10 cellular contexts compared by ENCODE assay signal in genomic region chr16:87952751-87953150, GRCh38. TPM values are rescaled to one million over a fixed set of nuclear protein-coding genes. Genes with fewer than 3 reads are reported as not detected.
DNase-seq lines count a peak whose midpoint lies in the region; ATAC-seq, FAIRE-seq and TF ChIP-seq lines count a peak whose summit lies in the region.
"Had no signal": no experiment of that assay in that cellular context is flagged by ENCODE, and none has a peak within 500 bp of the region (broad histone marks: within the 10 kb centered on the region; RNA-seq: fewer than 3 reads in every experiment).

No MANE protein-coding gene starts in this region.

- H3K27me3 ChIP-seq in keratinocyte (ENCODE audit: control insufficient read depth, extremely low read depth, insufficient read depth, low read length) (no peaks in the 10 kb centered on the region), subcutaneous abdominal adipose tissue (ENCODE audit: control insufficient read depth in 5 of 5, insufficient read depth in 4 of 5, low read length in 5 of 5) (no peaks in the 10 kb centered on the region)

- FAIRE-seq in keratinocyte (lab: Jason Lieb, UNC) = no peak

- no peak for TF ChIP-seq CTCF in keratinocyte (optimal IDR thresholded peaks at IDR 0.05 in 1 of 3, IDR thresholded peaks at IDR 0.05 in 1 of 3, conservative IDR thresholded peaks at IDR 0.05 in 1 of 3; ENCODE audit: extremely low read depth in 1 of 3, insufficient read depth in 2 of 3, low read length in 3 of 3)

- H3K9ac ChIP-seq in keratinocyte (ENCODE audit: control insufficient read depth, extremely low read depth, insufficient read depth, low read length) (peak overlapping the region; percentile 94), subcutaneous abdominal adipose tissue (ENCODE audit: low read length in 5 of 5) (peak overlapping the region in 2 of 5 donors; percentile 93 to 95)

- peaks cover 77% of the 10 kb centered on the region for H3K4me1 Mint-ChIP-seq in activated CD8-positive, alpha-beta memory T cell treated with anti-CD3 and anti-CD28 coated beads, Interleukin-2, amount 10 ng/mL, durations not matched to agents 7 days and 5 days
- peaks cover 57% of the 10 kb centered on the region for H3K4me1 Mint-ChIP-seq in activated T-helper 2 cell treated with anti-CD3 and anti-CD28 coated beads, Interferon-gamma antibody, Interleukin-2, Interleukin-4, amounts not matched to agents 10 μg/mL and 5 μg/mL and 100 μg/mL, durations not matched to agents 14 hours and 24 hours and 36 hours (ENCODE audit: low read depth)

- H3K9me3 ChIP-seq in keratinocyte (ENCODE audit: control insufficient read depth, low read depth, low read length) (no peaks in the 10 kb centered on the region), subcutaneous abdominal adipose tissue (ENCODE audit: control insufficient read depth in 5 of 5, low read length in 5 of 5) (no peaks in the 10 kb centered on the region)

- no peaks in the 10 kb centered on the region for H4K20me1 ChIP-seq in keratinocyte (ENCODE audit: control insufficient read depth, extremely low read depth, insufficient read depth, low read length)

- H3K36me3 Mint-ChIP-seq in activated CD8-positive, alpha-beta memory T cell treated with anti-CD3 and anti-CD28 coated beads, Interleukin-2, amount 10 ng/mL, durations not matched to agents 7 days and 5 days = peaks cover 25% of the 10 kb centered on the region
- peaks cover 40% of the 10 kb centered on the region for H3K36me3 Mint-ChIP-seq in activated T-helper 2 cell treated with anti-CD3 and anti-CD28 coated beads, Interferon-gamma antibody, Interleukin-2, Interleukin-4, amounts not matched to agents 10 μg/mL and 5 μg/mL and 100 μg/mL, durations not matched to agents 14 hours and 24 hours and 36 hours (ENCODE audit: low read depth)

- ATAC-seq in activated CD8-positive, alpha-beta memory T cell treated with anti-CD3 and anti-CD28 coated beads, Interleukin-2, amount 10 ng/mL, durations not matched to agents 7 days and 5 days = no peak
- ATAC-seq in HG02588 (IDR thresholded peaks at IDR 0.05; ENCODE audit: unreplicated experiment) = no peak

- peak overlapping the region; percentile 86 for H3K4me2 ChIP-seq in keratinocyte (ENCODE audit: control insufficient read depth, extremely low read depth, insufficient read depth, low read depth, low read length)

- no peak overlapping the region for H2AFZ ChIP-seq in keratinocyte (ENCODE audit: control insufficient read depth, low read length)

- peak overlapping the region; percentile 89 for H3K4me3 Mint-ChIP-seq in activated CD8-positive, alpha-beta memory T cell treated with anti-CD3 and anti-CD28 coated beads, Interleukin-2, amount 10 ng/mL, durations not matched to agents 7 days and 5 days
- H3K4me3 Mint-ChIP-seq in activated T-helper 2 cell treated with anti-CD3 and anti-CD28 coated beads, Interferon-gamma antibody, Interleukin-2, Interleukin-4, amounts not matched to agents 10 μg/mL and 5 μg/mL and 100 μg/mL, durations not matched to agents 14 hours and 24 hours and 36 hours (ENCODE audit: low read depth) = peak overlapping the region; percentile 87

- H3K36me3 ChIP-seq in keratinocyte (ENCODE audit: control insufficient read depth in 2 of 2, extremely low read depth in 1 of 2, insufficient read depth in 2 of 2, low read length in 2 of 2) (peaks cover 19 to 24% of the 10 kb centered on the region in 2 experiments), subcutaneous abdominal adipose tissue (ENCODE audit: control insufficient read depth in 5 of 5, insufficient read depth in 5 of 5, low read length in 5 of 5) (peaks cover 0 to 12% (median 6%) of the 10 kb centered on the region in 5 donors)

- no peaks in the 10 kb centered on the region for H3K27me3 Mint-ChIP-seq in activated CD8-positive, alpha-beta memory T cell treated with anti-CD3 and anti-CD28 coated beads, Interleukin-2, amount 10 ng/mL, durations not matched to agents 7 days and 5 days
- H3K27me3 Mint-ChIP-seq in activated T-helper 2 cell treated with anti-CD3 and anti-CD28 coated beads, Interferon-gamma antibody, Interleukin-2, Interleukin-4, amounts not matched to agents 10 μg/mL and 5 μg/mL and 100 μg/mL, durations not matched to agents 14 hours and 24 hours and 36 hours (ENCODE audit: low read depth) = no peaks in the 10 kb centered on the region

- H3K4me3 ChIP-seq in keratinocyte (ENCODE audit: control insufficient read depth in 2 of 3, extremely low read depth in 1 of 3, insufficient read depth in 2 of 3, low read depth in 1 of 3, low read length in 3 of 3) (peak overlapping the region in 2 of 3 experiments; percentile 72 to 94), subcutaneous abdominal adipose tissue (ENCODE audit: low read depth in 1 of 5, low read length in 5 of 5) (peak overlapping the region in 3 of 5 donors; percentile 74 to 95 (median 91))

- CTCF ChIA-PET in activated CD8-positive, alpha-beta memory T cell treated with anti-CD3 and anti-CD28 coated beads, Interleukin-2, amount 10 ng/mL, durations not matched to agents 7 days and 5 days (lab: Charles Lee) = interaction anchor here (0.6 to 2.3 kb wide), 2 partner anchors 10 to 188 kb away, joined by 4 to 5 read pairs; no protein-coding TSS in a partner anchor

- dilution Hi-C loops in keratinocyte (cut with MboI; ENCODE audit: extremely low pct_ligation_motif_present, low sequenced_read_pairs) = no loop called here

- peak overlapping the region; percentile 83 for H3K27ac ChIP-seq in keratinocyte (ENCODE audit: control insufficient read depth, insufficient read depth, low read length)
- peak overlapping the region; percentile 92 for H3K27ac ChIP-seq in subcutaneous abdominal adipose tissue (ENCODE audit: low read depth, low read length)

- no peaks in the 10 kb centered on the region for H3K9me3 Mint-ChIP-seq in activated CD8-positive, alpha-beta memory T cell treated with anti-CD3 and anti-CD28 coated beads, Interleukin-2, amount 10 ng/mL, durations not matched to agents 7 days and 5 days (ENCODE audit: low read depth)
- H3K9me3 Mint-ChIP-seq in activated T-helper 2 cell treated with anti-CD3 and anti-CD28 coated beads, Interferon-gamma antibody, Interleukin-2, Interleukin-4, amounts not matched to agents 10 μg/mL and 5 μg/mL and 100 μg/mL, durations not matched to agents 14 hours and 24 hours and 36 hours = no peaks in the 10 kb centered on the region

- H3K79me2 ChIP-seq in keratinocyte (ENCODE audit: control insufficient read depth, insufficient read depth, low read length) = peaks cover 61% of the 10 kb centered on the region

- peaks cover 10% of the 10 kb centered on the region for H3K4me1 ChIP-seq in keratinocyte (ENCODE audit: control insufficient read depth, extremely low read depth, insufficient read depth, low read length)
- peaks cover 17 to 68% (median 60%) of the 10 kb centered on the region in 5 donors for H3K4me1 ChIP-seq in subcutaneous abdominal adipose tissue (ENCODE audit: control insufficient read depth in 5 of 5, insufficient read depth in 5 of 5, low read length in 5 of 5)

- peak overlapping the region; percentile 50 for H3K27ac Mint-ChIP-seq in activated CD8-positive, alpha-beta memory T cell treated with anti-CD3 and anti-CD28 coated beads, Interleukin-2, amount 10 ng/mL, durations not matched to agents 7 days and 5 days
- H3K27ac Mint-ChIP-seq in activated T-helper 2 cell treated with anti-CD3 and anti-CD28 coated beads, Interferon-gamma antibody, Interleukin-2, Interleukin-4, amounts not matched to agents 10 μg/mL and 5 μg/mL and 100 μg/mL, durations not matched to agents 14 hours and 24 hours and 36 hours = peak overlapping the region; percentile 33

- no peak for DNase-seq in activated CD8-positive, alpha-beta memory T cell treated with anti-CD3 and anti-CD28 coated beads, Interleukin-2, amount 10 ng/mL, durations not matched to agents 7 days and 5 days
- no peak for DNase-seq in activated CD8-positive, alpha-beta memory T cell treated with anti-CD3 and anti-CD28 coated beads for 24 hours
- no peak for DNase-seq in activated T-helper 2 cell treated with anti-CD3 and anti-CD28 coated beads, Interferon-gamma antibody, Interleukin-2, Interleukin-4, amounts not matched to agents 10 μg/mL and 5 μg/mL and 100 μg/mL, durations not matched to agents 14 hours and 24 hours and 36 hours (ENCODE audit: low spot score)
- DNase-seq in keratinocyte (ENCODE audit: low read depth, low spot score) (no peak), SHP77 treated with DMSO at 0.1 percent for 48 hours (lab: John Stamatoyannopoulos, UW) (no peak)
- DNase-seq in stimulated activated CD4-positive, alpha-beta T cell treated with anti-CD3 and anti-CD28 coated beads, Interleukin-1b, Interleukin-23, amount 100 ng/mL, for 48 hours = no peak
- DNase-seq: activated CD4-positive, CD25-positive, alpha-beta regulatory T cell treated with anti-CD3 and anti-CD28 coated beads, Interleukin-2, amount 50 U/mL, for 72 hours had no signal

- no peaks in the 10 kb centered on the region for H3K9me1 ChIP-seq in keratinocyte (ENCODE audit: control insufficient read depth, extremely low read depth, insufficient read depth, low read length)

- intact Hi-C loops in activated T-helper 2 cell treated with anti-CD3 and anti-CD28 coated beads, Interferon-gamma antibody, Interleukin-2, Interleukin-4, amounts not matched to agents 10 μg/mL and 5 μg/mL and 100 μg/mL, durations not matched to agents 14 hours and 24 hours and 36 hours (cut with micrococcal nuclease) = loop anchor here (5.0 kb wide), 1 partner anchor 55 kb away; no protein-coding TSS in a partner anchor

RNA-seq across cellular contexts. Expression of gene BANP, which starts 1.5 kb away (rescaled TPM):
- 10 to 100 TPM; 36.1 to 48.7 TPM for total RNA-seq in activated CD8-positive, alpha-beta memory T cell treated with anti-CD3 and anti-CD28 coated beads, Interleukin-2, amount 10 ng/mL, durations not matched to agents 7 days and 5 days
- total RNA-seq in activated T-helper 2 cell treated with anti-CD3 and anti-CD28 coated beads, Interferon-gamma antibody, Interleukin-2, Interleukin-4, amounts not matched to agents 10 μg/mL and 5 μg/mL and 100 μg/mL, durations not matched to agents 14 hours and 24 hours and 36 hours = 39.7 and 40.8 TPM in 2 replicates
- polyA plus RNA-seq in keratinocyte = 10.0 to 12.9 TPM (median 10.8 TPM) in 3 replicates
- 13.1 TPM for polyA plus RNA-seq in keratinocyte (2011; ENCODE audit: low read depth)
- polyA plus RNA-seq in keratinocyte (2011; cell fraction: cytosol; rRNA removed) = 9.4 and 9.8 TPM in 2 replicates
- polyA plus RNA-seq in keratinocyte (2011; cell fraction: nucleus; rRNA removed) = 24.4 and 26.9 TPM in 2 replicates
- 8.6 and 12.8 TPM in 2 replicates for polyA plus RNA-seq in keratinocyte (2012; ENCODE audit: low replicate concordance)
- polyA minus RNA-seq in keratinocyte = 21.7 to 27.9 TPM (median 23.6 TPM) in 3 replicates
- polyA minus RNA-seq in keratinocyte (2011; cell fraction: cytosol; rRNA and poly(A)+ RNA removed) = 27.4 TPM
- 23.3 and 24.7 TPM in 2 replicates for polyA minus RNA-seq in keratinocyte (2011; cell fraction: nucleus; rRNA and poly(A)+ RNA removed)

RNA-seq across cellular contexts. Expression of gene CA5A, which starts 16.4 kb away (rescaled TPM):
- total RNA-seq in activated CD8-positive, alpha-beta memory T cell treated with anti-CD3 and anti-CD28 coated beads, Interleukin-2, amount 10 ng/mL, durations not matched to agents 7 days and 5 days = not detected
- total RNA-seq in activated T-helper 2 cell treated with anti-CD3 and anti-CD28 coated beads, Interferon-gamma antibody, Interleukin-2, Interleukin-4, amounts not matched to agents 10 μg/mL and 5 μg/mL and 100 μg/mL, durations not matched to agents 14 hours and 24 hours and 36 hours = not detected in 2 replicates
- polyA plus RNA-seq in keratinocyte = not detected in 3 replicates
- not detected for polyA plus RNA-seq in keratinocyte (2011; ENCODE audit: low read depth)
- polyA plus RNA-seq in keratinocyte (2011; cell fraction: cytosol; rRNA removed) = not detected in 2 replicates
- polyA plus RNA-seq in keratinocyte (2011; cell fraction: nucleus; rRNA removed) = not detected in 2 replicates
- not detected in 2 replicates for polyA plus RNA-seq in keratinocyte (2012; ENCODE audit: low replicate concordance)
- not detected in 3 replicates for polyA minus RNA-seq in keratinocyte
- polyA minus RNA-seq in keratinocyte (2011; cell fraction: cytosol; rRNA and poly(A)+ RNA removed) = not detected
- not detected in 2 replicates for polyA minus RNA-seq in keratinocyte (2011; cell fraction: nucleus; rRNA and poly(A)+ RNA removed)
- total RNA-seq: M059J had no signal
